Comparison of ENCODE assay signal across 9 cellular contexts in genomic region chr21:34881894-34882371, GRCh38.
DNase-seq lines count a peak whose midpoint lies in the region; ATAC-seq and TF ChIP-seq lines count a peak whose summit lies in the region.
"Had no signal": no experiment of that assay in that cellular context is flagged by ENCODE, and none has a peak within 500 bp of the region (broad histone marks: within the 10 kb centered on the region; RNA-seq: fewer than 3 reads in every experiment).

No MANE protein-coding gene starts in this region.

- H3K9me3 Mint-ChIP-seq in CD4-positive, alpha-beta T cell, result no peaks in the 10 kb centered on the region

- H3K27ac ChIP-seq in CD4-positive, alpha-beta T cell (ENCODE audit: low read depth, low read length), result no peak overlapping the region

- H3K27ac Mint-ChIP-seq in CD4-positive, alpha-beta T cell, result peak overlapping the region; percentile 96

- no peak overlapping the region for H3K4me3 Mint-ChIP-seq in CD4-positive, alpha-beta T cell

- no peak for TF ChIP-seq POLR2A in NB4 (IDR thresholded peaks at IDR 0.05; ENCODE audit: extremely low read depth, insufficient read length)

- H3K9me3 ChIP-seq in CD4-positive, alpha-beta T cell (ENCODE audit: control insufficient read depth, low read length), result no peaks in the 10 kb centered on the region
- H3K9me3 ChIP-seq: heart left ventricle had no signal

- H3K36me3 Mint-ChIP-seq in CD4-positive, alpha-beta T cell (ENCODE audit: low read depth), result peaks cover 73% of the 10 kb centered on the region

- H3K27me3 Mint-ChIP-seq in CD4-positive, alpha-beta T cell, result no peaks in the 10 kb centered on the region

- intact Hi-C loops in CD4-positive, alpha-beta T cell (cut with DNase I, micrococcal nuclease), result loop anchor here in 1 of 2 experiments (10.0 kb wide), 2 partner anchors 353 to 733 kb away; no protein-coding TSS in a partner anchor

- POLR2A ChIA-PET in CD4-positive, alpha-beta T cell (lab: Charles Lee), result interaction anchor here (0.6 kb wide), 1 partner anchor 532 kb away, joined by 4 read pairs; no protein-coding TSS in a partner anchor

- ATAC-seq in CD4-positive, alpha-beta T cell (ENCODE audit: poor library complexity), result no peak
- peak; percentile 53 for ATAC-seq in omental fat pad (ENCODE audit: low FRiP score)

- peaks cover 65% of the 10 kb centered on the region for H3K4me1 Mint-ChIP-seq in CD4-positive, alpha-beta T cell (ENCODE audit: low read depth)

- no peaks in the 10 kb centered on the region for H3K27me3 ChIP-seq in CD4-positive, alpha-beta T cell (ENCODE audit: control insufficient read depth, insufficient read depth, low read length)

- CTCF ChIA-PET in CD4-positive, alpha-beta T cell (lab: Charles Lee), result interaction anchor here (1.0 kb wide), 1 partner anchor 15 kb away, joined by 3 read pairs; no protein-coding TSS in a partner anchor

- DNase-seq in CD4-positive, alpha-beta T cell, result no peak
- no peak for DNase-seq in NB4 (ENCODE audit: low read depth)
- DNase-seq in cardiac fibroblast (ENCODE audit: low read depth in 2 of 2), result peak; percentile 72 to 93
- no peak for DNase-seq in omental fat pad (ENCODE audit: low spot score)
- no peak for DNase-seq in activated effector memory CD4-positive, alpha-beta T cell treated with Interleukin-2 at 50 U/mL for 16 hours
- no peak for DNase-seq in NCI-H2081 (lab: John Stamatoyannopoulos, UW)
- DNase-seq in SK-N-DZ (ENCODE audit: low spot score), result no peak
- no peak for DNase-seq in NCI-H1694 (lab: John Stamatoyannopoulos, UW)
- DNase-seq: heart left ventricle had no signal

- no peak for TF ChIP-seq CTCF in CD4-positive, alpha-beta T cell (IDR thresholded peaks at IDR 0.05)
- no peak for TF ChIP-seq CTCF in NB4 (IDR thresholded peaks at IDR 0.05; ENCODE audit: low read depth, low read length)
- TF ChIP-seq CTCF in cardiac fibroblast (IDR thresholded peaks at IDR 0.05; ENCODE audit: low read depth, low read length), result no peak
- TF ChIP-seq CTCF in omental fat pad (IDR thresholded peaks at IDR 0.05), result no peak

- peak overlapping the region; percentile 99 for H3K4me3 ChIP-seq in NB4 (ENCODE audit: low read depth, low read length)
- peak overlapping the region; percentile 8 to 94 for H3K4me3 ChIP-seq in cardiac fibroblast (replicated peaks in 1 of 2; ENCODE audit: low read depth in 2 of 2, low read length in 2 of 2)

Comparison
In these comparisons a context has a peak if more than half of its experiments do, and no peak if none do; other contexts are left out.
1. DNase-seq: peak in cardiac fibroblast (2 of 2); none in CD4-positive, alpha-beta T cell (0 of 10), NB4 (single experiment), omental fat pad (single experiment), activated effector memory CD4-positive, alpha-beta T cell treated with Interleukin-2 at 50 U/mL for 16 hours (single experiment), NCI-H2081 (0 of 2), SK-N-DZ (single experiment) and NCI-H1694 (single experiment).